In genomic region chr17:39304188-39304587, GRCh38 we compare ENCODE assay signal across 7 cellular contexts.
"Had no signal": no experiment of that assay in that cellular context is flagged by ENCODE, and none has a peak within 500 bp of the region (broad histone marks: within the 10 kb centered on the region; RNA-seq: fewer than 3 reads in every experiment).

No MANE protein-coding gene starts in this region.

- H3K4me3 ChIP-seq: GM12878 had no signal

- DNase-seq: GDM1, GF-D8 had no signal

- ATAC-seq: GM12878 had no signal

- FAIRE-seq: G401.6, GM12878, GM12892, GM18507, GM19239 had no signal
